ENCODE assay signal across 8 cellular contexts in genomic region chr11:124953753-124954624, GRCh38. TPM values are rescaled to one million over a fixed set of nuclear protein-coding genes. Genes with fewer than 3 reads are reported as not detected.
DNase-seq lines count a peak whose midpoint lies in the region; ATAC-seq, FAIRE-seq and TF ChIP-seq lines count a peak whose summit lies in the region.

CCDC15 (plus strand) TSS chr11:124954202; CDS start chr11:124954733, 531 bp downstream.

- ATAC-seq in HG03378 (IDR thresholded peaks at IDR 0.05; ENCODE audit: unreplicated experiment): peak; percentile 94

- peak; percentile 97 for TF ChIP-seq POLR2A in GM19099 (IDR thresholded peaks at IDR 0.05; ENCODE audit: extremely low read depth, insufficient read length, low read depth)

- FAIRE-seq in colon (lab: Jason Lieb, UNC): peak; percentile 14

- DNase-seq in AML-193 (lab: John Stamatoyannopoulos, UW) (peak; percentile 92 to 94), NCI-H460 (ENCODE audit: extremely low read depth, low read depth) (peak; percentile 94), kidney tubule cell (ENCODE audit: low spot score) (peak; percentile 97)
- DNase-seq in activated CD4-positive, alpha-beta T cell treated with anti-CD3 and anti-CD28 coated beads for 24 hours (ENCODE audit: low read depth in 2 of 2): peak; percentile 93 to 94
- DNase-seq in stimulated activated CD4-positive, alpha-beta T cell treated with anti-CD3 and anti-CD28 coated beads, Interleukin-1b, Interleukin-23, amount 100 ng/mL, for 24 hours (ENCODE audit: low read depth in 4 of 4, low spot score in 1 of 4): peak; percentile 90 to 95 (median 94)

RNA-seq across cellular contexts. Expression of gene CCDC15, which starts in this region (rescaled TPM):
- 1.8 and 2.3 TPM in 2 replicates for total RNA-seq in NCI-H460 (2014; rRNA removed; shearing (Covaris generic))
- 0.12 and 2.0 TPM in 2 replicates for polyA plus RNA-seq in NCI-H460 (2014; cell fraction: nucleus; rRNA removed)

Comparison
In these comparisons a context has a peak if more than half of its experiments do, and no peak if none do; other contexts are left out.
1. Peak in every context shown above with its lines: DNase-seq and ATAC-seq.